21 cellular contexts compared by ENCODE assay signal in genomic region chr1:246128494-246129069, GRCh38.
A peak's percentile ranks its signal among the peaks of the same experiment; 100 is the strongest.
DNase-seq lines count a peak whose midpoint lies in the region; ATAC-seq lines count a peak whose summit lies in the region.
"Had no signal": no experiment of that assay in that cellular context is flagged by ENCODE, and none has a peak within 500 bp of the region (broad histone marks: within the 10 kb centered on the region; RNA-seq: fewer than 3 reads in every experiment).

No MANE protein-coding gene starts in this region.

- no peaks in the 10 kb centered on the region for H3K4me1 ChIP-seq in neuronal stem cell (ENCODE audit: control insufficient read depth in 2 of 2, insufficient read depth in 1 of 2, low read depth in 1 of 2, low read length in 2 of 2)
- H3K4me1 ChIP-seq: adrenal gland, psoas muscle, testis had no signal

- POLR2A ChIA-PET in activated CD4-positive, alpha-beta memory T cell treated with anti-CD3 and anti-CD28 coated beads for 36 hours (lab: Charles Lee), result no interaction called here
- POLR2A ChIA-PET in naive thymus-derived CD8-positive, alpha-beta T cell (lab: Charles Lee), result no interaction called here

- peak; percentile 61 for ATAC-seq in GM21515 (IDR thresholded peaks at IDR 0.05; ENCODE audit: unreplicated experiment)
- ATAC-seq in HG03342 (IDR thresholded peaks at IDR 0.05; ENCODE audit: unreplicated experiment), result peak; percentile 62
- ATAC-seq in naive thymus-derived CD8-positive, alpha-beta T cell, result no peak
- ATAC-seq: left ventricle myocardium superior, psoas muscle had no signal

- no peak overlapping the region for H2BK5ac ChIP-seq in neuronal stem cell (ENCODE audit: low read length)

- H3K4ac ChIP-seq in neuronal stem cell (ENCODE audit: low read length), result no peak overlapping the region

- H3K4me2 ChIP-seq in neuronal stem cell (ENCODE audit: insufficient read depth, low read length, poor library complexity, severe bottlenecking), result no peak overlapping the region

- WGBS in neuronal stem cell (ENCODE audit: extremely low coverage in 2 of 2, insufficient read length in 2 of 2, insufficient replicate concordance in 1 of 2), 2 donors, result no CpG with 5 or more reads among the region's 9 CpGs

- no peak overlapping the region for H3K14ac ChIP-seq in neuronal stem cell (ENCODE audit: low read length)

- intact Hi-C loops in activated CD4-positive, alpha-beta memory T cell treated with anti-CD3 and anti-CD28 coated beads for 36 hours (cut with micrococcal nuclease), result no loop called here

- no peak overlapping the region for H3K27ac ChIP-seq in neuronal stem cell (replicated peaks; ENCODE audit: low read length)
- H3K27ac ChIP-seq: adrenal gland, psoas muscle, testis had no signal

- peak; percentile 8 for DNase-seq in activated CD4-positive, alpha-beta T cell treated with anti-CD3 and anti-CD28 coated beads for 48 hours
- no peak for DNase-seq in activated CD4-positive, alpha-beta T cell treated with anti-CD3 and anti-CD28 coated beads, Interleukin-2, amount 50 U/mL, for 4 hours
- DNase-seq in neuronal stem cell (ENCODE audit: low spot score) (no peak), H4 (ENCODE audit: low spot score) (no peak)
- no peak for DNase-seq in activated CD4-positive, alpha-beta memory T cell treated with anti-CD3 and anti-CD28 coated beads for 36 hours
- no peak for DNase-seq in naive thymus-derived CD8-positive, alpha-beta T cell
- DNase-seq: activated effector memory CD4-positive, alpha-beta T cell treated with anti-CD3 and anti-CD28 coated beads, Interleukin-2, amount 50 U/mL, for 16 hours; adrenal gland; DND-41; glutamatergic neuron; left ventricle myocardium superior; NCI-H446; NCI-H774; psoas muscle; stimulated activated naive CD4-positive, alpha-beta T cell; SW 1271; T1000; testis had no signal

- H3K4me1 Mint-ChIP-seq in activated CD4-positive, alpha-beta memory T cell treated with anti-CD3 and anti-CD28 coated beads for 36 hours (ENCODE audit: low read depth), result no peaks in the 10 kb centered on the region
- no peaks in the 10 kb centered on the region for H3K4me1 Mint-ChIP-seq in naive thymus-derived CD8-positive, alpha-beta T cell
- H3K4me1 Mint-ChIP-seq: brain had no signal

- H2BK15ac ChIP-seq in neuronal stem cell (ENCODE audit: low read length), result no peak overlapping the region

- no peak overlapping the region for H4K91ac ChIP-seq in neuronal stem cell (ENCODE audit: low read depth, low read length, poor library complexity)

- no peak overlapping the region for H2BK12ac ChIP-seq in neuronal stem cell (ENCODE audit: low read length)

- H2BK120ac ChIP-seq in neuronal stem cell (ENCODE audit: low read depth, low read length), result no peak overlapping the region

- no peaks in the 10 kb centered on the region for H3K27me3 Mint-ChIP-seq in activated CD4-positive, alpha-beta memory T cell treated with anti-CD3 and anti-CD28 coated beads for 36 hours
- H3K27me3 Mint-ChIP-seq in naive thymus-derived CD8-positive, alpha-beta T cell, result no peaks in the 10 kb centered on the region
- H3K27me3 Mint-ChIP-seq: brain had no signal

- H3K36me3 ChIP-seq in neuronal stem cell (replicated peaks in 1 of 2; ENCODE audit: control insufficient read depth in 2 of 2, insufficient read depth in 2 of 2, low read length in 2 of 2), result no peaks in the 10 kb centered on the region
- H3K36me3 ChIP-seq: adrenal gland had no signal

- no peaks in the 10 kb centered on the region for H3K36me3 Mint-ChIP-seq in activated CD4-positive, alpha-beta memory T cell treated with anti-CD3 and anti-CD28 coated beads for 36 hours
- peaks cover 0 to 17% (median 15%) of the 10 kb centered on the region in 3 donors for H3K36me3 Mint-ChIP-seq in naive thymus-derived CD8-positive, alpha-beta T cell
- H3K36me3 Mint-ChIP-seq: brain had no signal

- H2AK5ac ChIP-seq in neuronal stem cell (ENCODE audit: low read depth, low read length), result no peak overlapping the region

- no peak overlapping the region for H3K4me3 Mint-ChIP-seq in activated CD4-positive, alpha-beta memory T cell treated with anti-CD3 and anti-CD28 coated beads for 36 hours
- H3K4me3 Mint-ChIP-seq in naive thymus-derived CD8-positive, alpha-beta T cell, result no peak overlapping the region
- H3K4me3 Mint-ChIP-seq: brain had no signal

- H3K23ac ChIP-seq in neuronal stem cell (ENCODE audit: low read depth, low read length, poor library complexity), result peak overlapping the region; percentile 6

- H3K18ac ChIP-seq in neuronal stem cell (ENCODE audit: low read length), result no peak overlapping the region

- H4K8ac ChIP-seq in neuronal stem cell (ENCODE audit: low read depth, low read length), result no peak overlapping the region

- no peak overlapping the region for H2AFZ ChIP-seq in neuronal stem cell (ENCODE audit: low read length)

- no peaks in the 10 kb centered on the region for H3K79me1 ChIP-seq in neuronal stem cell (ENCODE audit: low read depth, low read length)

- no peaks in the 10 kb centered on the region for H3K9me3 ChIP-seq in neuronal stem cell (replicated peaks in 1 of 2; ENCODE audit: control insufficient read depth in 2 of 2, insufficient read depth in 1 of 2, low read depth in 1 of 2, low read length in 2 of 2)
- H3K9me3 ChIP-seq: adrenal gland, psoas muscle, testis had no signal

- H3K27me3 ChIP-seq in neuronal stem cell (ENCODE audit: control insufficient read depth in 3 of 3, insufficient read depth in 3 of 3, low read depth in 1 of 3, low read length in 3 of 3), result no peaks in the 10 kb centered on the region
- H3K27me3 ChIP-seq: adrenal gland, testis had no signal

- peak overlapping the region in 1 of 2 donors; percentile 64 for H3K4me3 ChIP-seq in neuronal stem cell (ENCODE audit: low read length in 2 of 2)
- H3K4me3 ChIP-seq: adrenal gland, psoas muscle, testis had no signal

- CTCF ChIA-PET in activated CD4-positive, alpha-beta memory T cell treated with anti-CD3 and anti-CD28 coated beads for 36 hours (lab: Charles Lee), result no interaction called here

- no peak overlapping the region for H3K27ac Mint-ChIP-seq in activated CD4-positive, alpha-beta memory T cell treated with anti-CD3 and anti-CD28 coated beads for 36 hours
- H3K27ac Mint-ChIP-seq in naive thymus-derived CD8-positive, alpha-beta T cell, result no peak overlapping the region
- H3K27ac Mint-ChIP-seq: brain had no signal

- H3K9me3 Mint-ChIP-seq in activated CD4-positive, alpha-beta memory T cell treated with anti-CD3 and anti-CD28 coated beads for 36 hours, result no peaks in the 10 kb centered on the region
- H3K9me3 Mint-ChIP-seq in naive thymus-derived CD8-positive, alpha-beta T cell, result no peaks in the 10 kb centered on the region
- H3K9me3 Mint-ChIP-seq: brain had no signal

- H3K9ac ChIP-seq in neuronal stem cell (ENCODE audit: low read depth, low read length, poor library complexity), result no peak overlapping the region

Comparison
In these comparisons a context has a peak if more than half of its experiments do, and no peak if none do; other contexts are left out.
1. ATAC-seq: peak in GM21515 (single experiment) and HG03342 (single experiment); none in naive thymus-derived CD8-positive, alpha-beta T cell (0 of 2).